ENCODE assay signal across 19 cellular contexts in the genomic region with DNA sequence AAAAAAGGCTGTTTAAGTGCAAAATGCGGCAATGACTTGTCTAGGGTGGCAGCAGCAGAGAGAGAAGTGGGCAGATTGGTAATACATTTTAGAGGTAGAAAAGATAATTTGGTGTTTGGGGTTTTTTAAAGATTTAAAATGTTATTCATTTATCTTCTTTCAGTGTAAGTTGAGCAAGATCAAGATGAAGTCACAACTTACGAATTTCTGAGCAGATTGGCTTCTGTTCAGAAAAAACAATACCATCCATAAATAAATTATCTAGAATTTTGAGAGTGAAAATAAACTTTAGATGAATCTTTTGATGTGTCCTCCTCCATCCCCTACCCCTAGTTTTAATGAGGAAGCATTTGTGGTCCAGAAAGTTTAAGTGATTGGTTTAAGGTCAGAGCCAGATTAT.
"Had no signal": no experiment of that assay in that cellular context is flagged by ENCODE, and none has a peak within 500 bp of the region (broad histone marks: within the 10 kb centered on the region; RNA-seq: fewer than 3 reads in every experiment).

No MANE protein-coding gene starts in this region.

- H3K9ac ChIP-seq: parathyroid adenoma had no signal

- H3K4me1 ChIP-seq: gastroesophageal sphincter, parathyroid adenoma, testis had no signal

- H3K27me3 ChIP-seq: adrenal gland, cardiac muscle cell, gastroesophageal sphincter, heart left ventricle, stomach, testis had no signal

- H3K9me3 Mint-ChIP-seq: activated naive CD4-positive, alpha-beta T cell treated with anti-CD3 and anti-CD28 coated beads, Interleukin-2, amount 50 U/mL, for 24 hours; memory B cell; naive thymus-derived CD8-positive, alpha-beta T cell; stimulated activated effector memory CD8-positive, alpha-beta T cell treated with anti-CD3 and anti-CD28 coated beads, Interleukin-12 subunit alpha, Interleukin-12 subunit beta, amount 100 ng/mL, for 72 hours; type B pancreatic cell had no signal

- H3K27ac Mint-ChIP-seq: activated naive CD4-positive, alpha-beta T cell treated with anti-CD3 and anti-CD28 coated beads, Interleukin-2, amount 50 U/mL, for 24 hours; memory B cell; stimulated activated effector memory CD8-positive, alpha-beta T cell treated with anti-CD3 and anti-CD28 coated beads, Interleukin-12 subunit alpha, Interleukin-12 subunit beta, amount 100 ng/mL, for 72 hours had no signal

- H3K4me3 ChIP-seq: adrenal gland, cardiac muscle cell, gastroesophageal sphincter, heart left ventricle, stomach, testis had no signal

- ATAC-seq: gastroesophageal sphincter; heart left ventricle; naive thymus-derived CD8-positive, alpha-beta T cell; sciatic nerve; stimulated activated effector memory CD8-positive, alpha-beta T cell treated with anti-CD3 and anti-CD28 coated beads, Interleukin-12 subunit alpha, Interleukin-12 subunit beta, amount 100 ng/mL, for 72 hours had no signal

- H3K4me3 Mint-ChIP-seq: activated naive CD4-positive, alpha-beta T cell treated with anti-CD3 and anti-CD28 coated beads, Interleukin-2, amount 50 U/mL, for 24 hours; memory B cell; naive thymus-derived CD8-positive, alpha-beta T cell; stimulated activated effector memory CD8-positive, alpha-beta T cell treated with anti-CD3 and anti-CD28 coated beads, Interleukin-12 subunit alpha, Interleukin-12 subunit beta, amount 100 ng/mL, for 72 hours; type B pancreatic cell had no signal

- H3K79me2 ChIP-seq: parathyroid adenoma had no signal

- H3K27ac ChIP-seq: adrenal gland, cardiac muscle cell, gastroesophageal sphincter, heart left ventricle, parathyroid adenoma, stomach, testis, WERI-Rb-1 had no signal

- H3K27me3 Mint-ChIP-seq: activated naive CD4-positive, alpha-beta T cell treated with anti-CD3 and anti-CD28 coated beads, Interleukin-2, amount 50 U/mL, for 24 hours; memory B cell; naive thymus-derived CD8-positive, alpha-beta T cell; type B pancreatic cell had no signal

- DNase-seq: activated CD4-positive, alpha-beta T cell treated with anti-CD3 and anti-CD28 coated beads for 1 hour; activated CD8-positive, alpha-beta memory T cell treated with anti-CD3 and anti-CD28 coated beads for 24 hours; activated gamma-delta T cell; adrenal gland; heart left ventricle; kidney glomerular epithelial cell; naive thymus-derived CD8-positive, alpha-beta T cell; stimulated activated CD4-positive, alpha-beta T cell treated with anti-CD3 and anti-CD28 coated beads, Interleukin-4, amount 100 ng/mL, for 24 hours; stomach; testis; WERI-Rb-1 had no signal

- H3K4me1 Mint-ChIP-seq: memory B cell; naive thymus-derived CD8-positive, alpha-beta T cell had no signal

- H3K9me3 ChIP-seq: adrenal gland, gastroesophageal sphincter, heart left ventricle, stomach, testis had no signal

- H2AFZ ChIP-seq: parathyroid adenoma had no signal
